Comparison of ENCODE assay signal across 21 cellular contexts in the genomic region with DNA sequence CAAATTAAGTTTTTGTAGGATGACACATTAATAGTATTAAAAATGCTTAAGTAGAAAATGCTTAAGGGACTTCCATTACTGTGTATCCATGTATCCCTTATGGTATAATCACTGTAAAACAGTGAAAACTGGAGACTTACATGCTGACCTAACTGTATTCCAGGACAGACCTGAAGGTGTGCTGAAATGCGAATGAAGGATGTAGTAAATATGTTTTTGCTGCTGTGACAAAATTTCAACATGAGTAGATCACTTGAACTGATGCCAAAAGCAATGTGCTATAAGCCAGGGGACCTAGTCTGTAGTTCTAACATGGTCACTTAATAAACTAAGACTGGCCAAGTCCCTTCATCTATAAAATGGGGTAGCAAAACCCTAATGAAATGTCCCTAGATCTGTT.
A peak's percentile ranks its signal among the peaks of the same experiment; 100 is the strongest.
DNase-seq lines count a peak whose midpoint lies in the region; ATAC-seq, FAIRE-seq and TF ChIP-seq lines count a peak whose summit lies in the region.
"Had no signal": no experiment of that assay in that cellular context is flagged by ENCODE, and none has a peak within 500 bp of the region (broad histone marks: within the 10 kb centered on the region; RNA-seq: fewer than 3 reads in every experiment).

No MANE protein-coding gene starts in this region.

- peaks cover 12% of the 10 kb centered on the region for H3K79me2 ChIP-seq in Karpas-422 (ENCODE audit: low read length)

- no peak for TF ChIP-seq POLR2A in A549 (IDR thresholded peaks at IDR 0.05; ENCODE audit: low read length)

- H3K27ac Mint-ChIP-seq in memory B cell = peak overlapping the region; percentile 35
- H3K27ac Mint-ChIP-seq: CD14-positive monocyte had no signal

- no peaks in the 10 kb centered on the region for H3K9me3 Mint-ChIP-seq in memory B cell
- H3K9me3 Mint-ChIP-seq: CD14-positive monocyte had no signal

- CTCF ChIA-PET in A549 (lab: Yijun Ruan, JAX) = interaction anchor here (1.5 to 5.0 kb wide), 4 partner anchors 15 to 127 kb away, joined by 3 to 32 read pairs (median 12); no protein-coding TSS in a partner anchor

- H2AFZ ChIP-seq in Karpas-422 (ENCODE audit: low read length) = no peak overlapping the region

- no peak for ATAC-seq in A549
- ATAC-seq in memory B cell (ENCODE audit: low read depth) = no peak
- ATAC-seq in HG02623 (IDR thresholded peaks at IDR 0.05; ENCODE audit: unreplicated experiment) = no peak
- ATAC-seq: PC-3 had no signal

- no peak for TF ChIP-seq CTCF in A549 (IDR thresholded peaks at IDR 0.05)

- H4K20me1 ChIP-seq in BLaER1 (peaks cover 9% of the 10 kb centered on the region), Karpas-422 (ENCODE audit: insufficient read depth, low read depth, low read length) (no peaks in the 10 kb centered on the region; the same call in 1 of the 2 replicates)

- TF ChIP-seq EP300 in A549 (IDR thresholded peaks at IDR 0.05) = no peak

- POLR2A ChIA-PET in A549 (lab: Yijun Ruan, JAX) = no interaction called here

- DNase-seq in A549 (ENCODE audit: low read depth in 1 of 2, low spot score in 1 of 2) = no peak
- no peak for DNase-seq in Karpas-422
- DNase-seq in memory B cell (ENCODE audit: low spot score in 2 of 2) = no peak
- no peak for DNase-seq in stimulated activated naive CD4-positive, alpha-beta T cell (lab: John Stamatoyannopoulos, UW)
- DNase-seq in effector memory CD4-positive, alpha-beta T cell = no peak
- DNase-seq: AML-193, COR-L47, DMS153, EL, MM.1S, NCI-H1092, NCI-H1436 treated with DMSO at 0.1 percent for 48 hours, NCI-H2029, NCI-H748 treated with DMSO at 0.1 percent for 48 hours, PC-3, T-helper 1 cell had no signal

- H3K9ac ChIP-seq in BLaER1 = no peak overlapping the region
- no peak overlapping the region for H3K9ac ChIP-seq in Karpas-422 (ENCODE audit: low read length)

- H3K9me2 ChIP-seq in Karpas-422 (replicated peaks; ENCODE audit: insufficient read depth, low read length) = no peaks in the 10 kb centered on the region

- H3K27me3 ChIP-seq in BLaER1 = no peaks in the 10 kb centered on the region
- H3K27me3 ChIP-seq in Karpas-422 (ENCODE audit: low read length) = no peaks in the 10 kb centered on the region
- no peaks in the 10 kb centered on the region for H3K27me3 ChIP-seq in effector memory CD4-positive, alpha-beta T cell (replicated peaks; ENCODE audit: control insufficient read depth, insufficient read depth, low read length, poor library complexity, severe bottlenecking)

- no peaks in the 10 kb centered on the region for H3K27me3 Mint-ChIP-seq in memory B cell

- 79% methylated on average over 1 of the region's 1 CpG for WGBS in A549 (ENCODE audit: missing lambda C conversion rate)

- H3K4me2 ChIP-seq in A549 (no peak overlapping the region), BLaER1 (peak overlapping the region; percentile 15; the same call in 1 of the 2 replicates), Karpas-422 (ENCODE audit: low read depth, low read length, poor library complexity, severe bottlenecking) (peak overlapping the region; percentile 30)

- peaks cover 5% of the 10 kb centered on the region for H3K4me1 Mint-ChIP-seq in memory B cell

- H3K4me3 Mint-ChIP-seq in memory B cell = no peak overlapping the region
- H3K4me3 Mint-ChIP-seq: CD14-positive monocyte had no signal

- H3K36me3 ChIP-seq in BLaER1 (no peaks in the 10 kb centered on the region), Karpas-422 (ENCODE audit: insufficient read depth, low read length) (no peaks in the 10 kb centered on the region)
- no peaks in the 10 kb centered on the region for H3K36me3 ChIP-seq in effector memory CD4-positive, alpha-beta T cell (ENCODE audit: control insufficient read depth, insufficient read depth, low read length)

- no peaks in the 10 kb centered on the region for H3K36me3 Mint-ChIP-seq in memory B cell

- H3K27ac ChIP-seq in A549 = no peak overlapping the region
- H3K27ac ChIP-seq in BLaER1 = no peak overlapping the region
- no peak overlapping the region for H3K27ac ChIP-seq in Karpas-422 (ENCODE audit: low read length)
- no peak overlapping the region for H3K27ac ChIP-seq in effector memory CD4-positive, alpha-beta T cell (ENCODE audit: insufficient read depth, low read length, poor library complexity, severe bottlenecking)
- H3K27ac ChIP-seq: RWPE1 had no signal

- no peak overlapping the region for H3K4me3 ChIP-seq in A549
- H3K4me3 ChIP-seq in BLaER1 = no peak overlapping the region
- H3K4me3 ChIP-seq in Karpas-422 (ENCODE audit: low read length) = no peak overlapping the region
- H3K4me3 ChIP-seq in effector memory CD4-positive, alpha-beta T cell (ENCODE audit: insufficient read depth, low read depth, low read length, poor library complexity, severe bottlenecking) = no peak overlapping the region

- peak; percentile 59 for FAIRE-seq in A549 (lab: Jason Lieb, UNC)
- FAIRE-seq: H1 had no signal

- H3K4me1 ChIP-seq in A549 (peaks cover 13% of the 10 kb centered on the region; the same call in 2 of the 3 replicates), BLaER1 (peaks cover 36% of the 10 kb centered on the region), Karpas-422 (ENCODE audit: low read length) (peaks cover 34% of the 10 kb centered on the region)
- H3K4me1 ChIP-seq in effector memory CD4-positive, alpha-beta T cell (ENCODE audit: control insufficient read depth, insufficient read depth, low read length, poor library complexity, severe bottlenecking) = peaks cover 7% of the 10 kb centered on the region

- TF ChIP-seq RAD21 in A549 (conservative IDR thresholded peaks at IDR 0.05 in 1 of 2, IDR thresholded peaks at IDR 0.05 in 1 of 2) = no peak

- no peaks in the 10 kb centered on the region for H3K9me3 ChIP-seq in A549
- H3K9me3 ChIP-seq in BLaER1 = no peaks in the 10 kb centered on the region
- no peaks in the 10 kb centered on the region for H3K9me3 ChIP-seq in Karpas-422 (ENCODE audit: low read length)
- H3K9me3 ChIP-seq in effector memory CD4-positive, alpha-beta T cell (ENCODE audit: control insufficient read depth, low read length) = no peaks in the 10 kb centered on the region

TF ChIP-seq in A549, 52 proteins besides CTCF, POLR2A, EP300 and RAD21:
- no peak for TF ChIP-seq ZC3H11A (IDR thresholded peaks at IDR 0.05)
- peak; percentile 74 for TF ChIP-seq MAFK (IDR thresholded peaks at IDR 0.05; ENCODE audit: partially characterized antibody)
- TF ChIP-seq KDM5A (IDR thresholded peaks at IDR 0.05) = no peak
TF ChIP-seq in A549: peak in this region for 1.
